In genomic region chr7:44981035-44981706, GRCh38 we compare ENCODE assay signal across 10 cellular contexts. TPM values are rescaled to one million over a fixed set of nuclear protein-coding genes. Genes with fewer than 3 reads are reported as not detected.
A peak's percentile ranks its signal among the peaks of the same experiment; 100 is the strongest.
DNase-seq lines count a peak whose midpoint lies in the region; ATAC-seq and TF ChIP-seq lines count a peak whose summit lies in the region.
"Had no signal": no experiment of that assay in that cellular context is flagged by ENCODE, and none has a peak within 500 bp of the region (broad histone marks: within the 10 kb centered on the region; RNA-seq: fewer than 3 reads in every experiment).

No MANE protein-coding gene starts in this region.

- H3K79me2 ChIP-seq in Loucy (ENCODE audit: insufficient read depth, low read length): peaks cover 88% of the 10 kb centered on the region

- H3K27me3 ChIP-seq in Loucy (ENCODE audit: insufficient read depth, low read length, poor library complexity, severe bottlenecking): peaks cover 8% of the 10 kb centered on the region
- H3K27me3 ChIP-seq in thymus (ENCODE audit: control insufficient read depth, insufficient read depth): no peaks in the 10 kb centered on the region

- peak overlapping the region; percentile 86 for H3K4me2 ChIP-seq in Loucy (ENCODE audit: low read depth, low read length, poor library complexity, severe bottlenecking)

- peak overlapping the region; percentile 90 for H3K27ac Mint-ChIP-seq in dendritic cell treated with granulocyte-macrophage colony-stimulating factor and Interleukin-4, amounts not matched to agents 40 ng/mL and 50 ng/mL, for 4 days

- peak overlapping the region; percentile 99 for H3K9ac ChIP-seq in Loucy (ENCODE audit: low read depth, low read length, poor library complexity, severe bottlenecking)

- peaks cover 47% of the 10 kb centered on the region for H3K36me3 ChIP-seq in Loucy (ENCODE audit: insufficient read depth, low read length)
- peaks cover 40% of the 10 kb centered on the region for H3K36me3 ChIP-seq in thymus (ENCODE audit: control insufficient read depth, insufficient read depth)

- no peaks in the 10 kb centered on the region for H3K9me2 ChIP-seq in Loucy (replicated peaks; ENCODE audit: low read depth, low read length)

- no peak for TF ChIP-seq CTCF in Loucy (conservative IDR thresholded peaks at IDR 0.05; ENCODE audit: low read length)

- H3F3A ChIP-seq in Loucy (ENCODE audit: low read depth): peaks cover 26% of the 10 kb centered on the region; the same call in 1 of the 2 replicates

- WGBS in thymus: 73% methylated on average over 7 of the region's 7 CpGs

- no peaks in the 10 kb centered on the region for H3K9me3 ChIP-seq in Loucy (ENCODE audit: insufficient read depth, low read depth, low read length)
- no peaks in the 10 kb centered on the region for H3K9me3 ChIP-seq in thymus (ENCODE audit: control insufficient read depth)

- peaks cover 94% of the 10 kb centered on the region for H3K4me1 Mint-ChIP-seq in dendritic cell treated with granulocyte-macrophage colony-stimulating factor and Interleukin-4, amounts not matched to agents 40 ng/mL and 50 ng/mL, for 4 days (ENCODE audit: low read depth)

- no peaks in the 10 kb centered on the region for H3K27me3 Mint-ChIP-seq in dendritic cell treated with granulocyte-macrophage colony-stimulating factor and Interleukin-4, amounts not matched to agents 40 ng/mL and 50 ng/mL, for 4 days

- peak overlapping the region; percentile 67 for H3K27ac ChIP-seq in thymus (ENCODE audit: low read depth)
- H3K27ac ChIP-seq: C4-2B had no signal

- H4K20me1 ChIP-seq in Loucy (ENCODE audit: insufficient read depth, low read length, poor library complexity, severe bottlenecking): peaks cover 54% of the 10 kb centered on the region

- H3K4me3 Mint-ChIP-seq in dendritic cell treated with granulocyte-macrophage colony-stimulating factor and Interleukin-4, amounts not matched to agents 40 ng/mL and 50 ng/mL, for 4 days: peak overlapping the region; percentile 4

- ATAC-seq in HG02678 (IDR thresholded peaks at IDR 0.05; ENCODE audit: unreplicated experiment): no peak

- peak overlapping the region; percentile 87 for H3K4me3 ChIP-seq in Loucy (ENCODE audit: low read length, poor library complexity, severe bottlenecking)
- no peak overlapping the region for H3K4me3 ChIP-seq in thymus (ENCODE audit: low read length)

- no peak overlapping the region for H2AFZ ChIP-seq in Loucy (ENCODE audit: low read length)

- H3K4me1 ChIP-seq in Loucy (ENCODE audit: insufficient read depth, low read length, poor library complexity, severe bottlenecking) (peaks cover 65% of the 10 kb centered on the region), thymus (ENCODE audit: control insufficient read depth, insufficient read depth, low read length) (peaks cover 43% of the 10 kb centered on the region)

- intact Hi-C loops in dendritic cell treated with granulocyte-macrophage colony-stimulating factor and Interleukin-4, amounts not matched to agents 40 ng/mL and 50 ng/mL, for 4 days (cut with micrococcal nuclease): loop anchor here (10.0 kb wide), 1 partner anchor 96 kb away; the partner anchor contains the start of gene PURB

- DNase-seq in activated T-cell treated with anti-CD3 and anti-CD28 coated beads for 48 hours (ENCODE audit: low read depth) (peak; percentile 47), activated T-cell treated with anti-CD3 and anti-CD28 coated beads for 4 hours (no peak), mesenteric fat pad (ENCODE audit: low spot score) (no peak), dedifferentiated amniotic fluid mesenchymal stem cell (ENCODE audit: extremely low spot score) (no peak)
- DNase-seq: NCI-H187 treated with DMSO at 0.1 percent for 48 hours had no signal

- peaks cover 74% of the 10 kb centered on the region for H3K36me3 Mint-ChIP-seq in dendritic cell treated with granulocyte-macrophage colony-stimulating factor and Interleukin-4, amounts not matched to agents 40 ng/mL and 50 ng/mL, for 4 days (ENCODE audit: low read depth)

- H3K9me3 Mint-ChIP-seq in dendritic cell treated with granulocyte-macrophage colony-stimulating factor and Interleukin-4, amounts not matched to agents 40 ng/mL and 50 ng/mL, for 4 days: no peaks in the 10 kb centered on the region

RNA-seq across cellular contexts. Expression of gene MYO1G, which starts 2.4 kb away (rescaled TPM):
- 56.2 TPM for polyA plus RNA-seq in thymus
- 8.7 TPM for total RNA-seq in mesenteric fat pad

RNA-seq across cellular contexts. Expression of gene CCM2, which starts 18.8 kb away (rescaled TPM):
- polyA plus RNA-seq in thymus: 114 TPM
- total RNA-seq in mesenteric fat pad: 53.2 TPM
